Comparison of ENCODE assay signal across 20 cellular contexts in genomic region chr9:61666849-61667371, GRCh38.
DNase-seq lines count a peak whose midpoint lies in the region; ATAC-seq, FAIRE-seq and TF ChIP-seq lines count a peak whose summit lies in the region.
"Had no signal": no experiment of that assay in that cellular context is flagged by ENCODE, and none has a peak within 500 bp of the region (broad histone marks: within the 10 kb centered on the region; RNA-seq: fewer than 3 reads in every experiment).

No MANE protein-coding gene starts in this region.

- no peak overlapping the region for H3K9ac ChIP-seq in neuronal stem cell (ENCODE audit: low read depth, low read length, poor library complexity)

- H2AFZ ChIP-seq in neuronal stem cell (ENCODE audit: low read length): no peak overlapping the region
- H2AFZ ChIP-seq: GM23338 had no signal

- peaks cover 5% of the 10 kb centered on the region for H3K9me3 Mint-ChIP-seq in type B pancreatic cell

- peaks cover 0 to 12% of the 10 kb centered on the region in 2 donors for H3K9me3 ChIP-seq in neuronal stem cell (replicated peaks in 1 of 2; ENCODE audit: control insufficient read depth in 2 of 2, insufficient read depth in 1 of 2, low read depth in 1 of 2, low read length in 2 of 2)

- no peak overlapping the region for H3K4me3 Mint-ChIP-seq in type B pancreatic cell
- H3K4me3 Mint-ChIP-seq: CD14-positive monocyte, GM23338 had no signal

- no peaks in the 10 kb centered on the region for H3K79me1 ChIP-seq in neuronal stem cell (ENCODE audit: low read depth, low read length)

- no peak overlapping the region for H4K91ac ChIP-seq in neuronal stem cell (ENCODE audit: low read depth, low read length, poor library complexity)

- H2BK5ac ChIP-seq in neuronal stem cell (ENCODE audit: low read length): no peak overlapping the region

- H2BK15ac ChIP-seq in neuronal stem cell (ENCODE audit: low read length): no peak overlapping the region

- ATAC-seq in Right ventricle myocardium inferior (no peak), left cardiac atrium (no peak)
- ATAC-seq: GM23338, K562 had no signal

- DNase-seq in Right ventricle myocardium inferior (ENCODE audit: missing footprints) (peak; percentile 41), left cardiac atrium (no peak), bronchial epithelial cell (ENCODE audit: low read depth) (no peak), neuronal stem cell (ENCODE audit: low spot score) (no peak), type B pancreatic cell (ENCODE audit: extremely low spot score, unreplicated experiment) (peak; percentile 58), UCSD-AML1 (lab: John Stamatoyannopoulos, UW; ENCODE audit: unreplicated experiment) (no peak), NCI-H2171 treated with DMSO at 0.1 percent for 48 hours (lab: John Stamatoyannopoulos, UW) (no peak), frontal cortex (ENCODE audit: low spot score in 2 of 2) (no peak)
- DNase-seq: COR-L47, NCI-H146, NCI-H2081 treated with DMSO at 0.1 percent for 48 hours, NCI-H226, NCI-H526 treated with DMSO at 0.1 percent for 48 hours, OCI-M1 had no signal

- H3K14ac ChIP-seq in neuronal stem cell (ENCODE audit: low read length): no peak overlapping the region

- H3K23ac ChIP-seq in neuronal stem cell (ENCODE audit: low read depth, low read length, poor library complexity): no peak overlapping the region

- H2BK12ac ChIP-seq in neuronal stem cell (ENCODE audit: low read length): no peak overlapping the region

- no peak overlapping the region for H3K4me2 ChIP-seq in neuronal stem cell (ENCODE audit: insufficient read depth, low read length, poor library complexity, severe bottlenecking)
- H3K4me2 ChIP-seq: GM23338 had no signal

- H4K8ac ChIP-seq in neuronal stem cell (ENCODE audit: low read depth, low read length): no peak overlapping the region

- no peak overlapping the region for H2AK5ac ChIP-seq in neuronal stem cell (ENCODE audit: low read depth, low read length)

- H3K27me3 ChIP-seq in bronchial epithelial cell (ENCODE audit: control insufficient read depth, insufficient read depth, low read length) (no peaks in the 10 kb centered on the region), neuronal stem cell (ENCODE audit: control insufficient read depth in 3 of 3, insufficient read depth in 3 of 3, low read depth in 1 of 3, low read length in 3 of 3) (no peaks in the 10 kb centered on the region)

- no peak overlapping the region for H3K27ac ChIP-seq in neuronal stem cell (replicated peaks; ENCODE audit: low read length)
- H3K27ac ChIP-seq: RWPE1 had no signal

- no peak overlapping the region for H3K27ac Mint-ChIP-seq in type B pancreatic cell
- H3K27ac Mint-ChIP-seq: CD14-positive monocyte, GM23338 had no signal

- TF ChIP-seq CTCF in bronchial epithelial cell (IDR thresholded peaks at IDR 0.05; ENCODE audit: insufficient read depth, low read length, severe bottlenecking) (no peak), type B pancreatic cell (conservative IDR thresholded peaks at IDR 0.05) (no peak)

- H3K4me3 ChIP-seq in bronchial epithelial cell (ENCODE audit: low read depth, low read length): peak overlapping the region; percentile 21
- peak overlapping the region; percentile 21 to 34 for H3K4me3 ChIP-seq in neuronal stem cell (ENCODE audit: low read length in 2 of 2)
- H3K4me3 ChIP-seq: GM23338, K562 had no signal

- no peaks in the 10 kb centered on the region for H3K4me1 Mint-ChIP-seq in type B pancreatic cell (ENCODE audit: unreplicated experiment)
- H3K4me1 Mint-ChIP-seq: CD14-positive monocyte, GM23338 had no signal

- H3K4me1 ChIP-seq in neuronal stem cell (ENCODE audit: control insufficient read depth in 2 of 2, insufficient read depth in 1 of 2, low read depth in 1 of 2, low read length in 2 of 2): no peaks in the 10 kb centered on the region

- intact Hi-C loops in Right ventricle myocardium inferior (cut with DNase I): no loop called here
- intact Hi-C loops in left cardiac atrium (cut with DNase I): no loop called here

- no peaks in the 10 kb centered on the region for H3K27me3 Mint-ChIP-seq in type B pancreatic cell

- H3K36me3 ChIP-seq in bronchial epithelial cell (ENCODE audit: control insufficient read depth, insufficient read depth, low read length) (no peaks in the 10 kb centered on the region), neuronal stem cell (replicated peaks in 1 of 2; ENCODE audit: control insufficient read depth in 2 of 2, insufficient read depth in 2 of 2, low read length in 2 of 2) (no peaks in the 10 kb centered on the region)

- no peak overlapping the region for H3K18ac ChIP-seq in neuronal stem cell (ENCODE audit: low read length)

- H3K36me3 Mint-ChIP-seq in type B pancreatic cell: no peaks in the 10 kb centered on the region
- H3K36me3 Mint-ChIP-seq: CD14-positive monocyte had no signal

- no peak overlapping the region for H3K4ac ChIP-seq in neuronal stem cell (ENCODE audit: low read length)

- FAIRE-seq in bronchial epithelial cell (lab: Jason Lieb, UNC) (no peak), frontal cortex (lab: Jason Lieb, UNC) (no peak)
- FAIRE-seq: A204.1, GM18507 had no signal

- no peak overlapping the region for H2BK120ac ChIP-seq in neuronal stem cell (ENCODE audit: low read depth, low read length)

- no CpG with 5 or more reads among the region's 26 CpGs for WGBS in neuronal stem cell (ENCODE audit: extremely low coverage in 2 of 2, insufficient read length in 2 of 2, insufficient replicate concordance in 1 of 2), 2 donors

Comparison
In these comparisons a context has a peak if more than half of its experiments do, and no peak if none do; other contexts are left out.
1. DNase-seq: peak in Right ventricle myocardium inferior (single experiment) and type B pancreatic cell (single experiment); none in left cardiac atrium (single experiment), bronchial epithelial cell (single experiment), neuronal stem cell (single experiment), UCSD-AML1 (single experiment), NCI-H2171 treated with DMSO at 0.1 percent for 48 hours (single experiment) and frontal cortex (0 of 2).